In genomic region chr14:50668852-50669194, GRCh38 we compare ENCODE assay signal across 8 cellular contexts. TPM values are rescaled to one million over a fixed set of nuclear protein-coding genes. Genes with fewer than 3 reads are reported as not detected.
A peak's percentile ranks its signal among the peaks of the same experiment; 100 is the strongest.
DNase-seq lines count a peak whose midpoint lies in the region; FAIRE-seq and TF ChIP-seq lines count a peak whose summit lies in the region.

No MANE protein-coding gene starts in this region.

- H4K8ac ChIP-seq in neuronal stem cell (ENCODE audit: low read depth, low read length): no peak overlapping the region

- no peak for TF ChIP-seq POLR2A in endothelial cell of umbilical vein (IDR thresholded peaks at IDR 0.05; ENCODE audit: low read depth, low read length)

- dilution Hi-C loops in endothelial cell of umbilical vein (cut with MboI; ENCODE audit: extremely low pct_ligation_motif_present, low sequenced_read_pairs): no loop called here

- peaks cover 9% of the 10 kb centered on the region for H4K20me1 ChIP-seq in Loucy (ENCODE audit: insufficient read depth, low read length, poor library complexity, severe bottlenecking)
- H4K20me1 ChIP-seq in endothelial cell of umbilical vein (replicated peaks; ENCODE audit: control insufficient read depth, extremely low read depth, insufficient read depth, low read length): peaks cover 3% of the 10 kb centered on the region

- no peak overlapping the region for H3K23ac ChIP-seq in neuronal stem cell (ENCODE audit: low read depth, low read length, poor library complexity)

- no peaks in the 10 kb centered on the region for H3K9me1 ChIP-seq in endothelial cell of umbilical vein (replicated peaks; ENCODE audit: control insufficient read depth, extremely low read depth, insufficient read depth, low read length)

- CTCF ChIA-PET in AG04449 (lab: Yijun Ruan, JAX): interaction anchor here (1.9 kb wide), 1 partner anchor 191 kb away, joined by 4 read pairs; no protein-coding TSS in a partner anchor
- CTCF ChIA-PET in endothelial cell of umbilical vein (lab: Charles Lee): interaction anchor here (0.6 to 1.0 kb wide), 4 partner anchors 9 to 109 kb away, joined by 3 to 8 read pairs (median 6); partner anchors contain the start of gene ATL1

- H3K4ac ChIP-seq in neuronal stem cell (ENCODE audit: low read length): no peak overlapping the region

- no peak overlapping the region for H4K91ac ChIP-seq in neuronal stem cell (ENCODE audit: low read depth, low read length, poor library complexity)

- no peak overlapping the region for H2BK5ac ChIP-seq in neuronal stem cell (ENCODE audit: low read length)

- H2AFZ ChIP-seq in Loucy (ENCODE audit: low read length) (peak overlapping the region; percentile 98), endothelial cell of umbilical vein (ENCODE audit: low read depth, low read length) (peak overlapping the region; percentile 76), neuronal stem cell (ENCODE audit: low read length) (peak overlapping the region; percentile 93)

- POLR2A ChIA-PET in AG04449 (lab: Yijun Ruan, JAX) (interaction anchor here (0.6 to 1.4 kb wide), 14 partner anchors 9 to 484 kb away, joined by 3 to 12 read pairs (median 4); no protein-coding TSS in a partner anchor), endothelial cell of umbilical vein (lab: Charles Lee) (interaction anchor here (0.7 to 1.4 kb wide), 8 partner anchors 9 to 192 kb away, joined by 3 to 9 read pairs (median 4); no protein-coding TSS in a partner anchor)

- peak overlapping the region; percentile 77 for H3K4me2 ChIP-seq in Loucy (ENCODE audit: low read depth, low read length, poor library complexity, severe bottlenecking)
- peak overlapping the region; percentile 91 for H3K4me2 ChIP-seq in endothelial cell of umbilical vein (ENCODE audit: insufficient read depth, low read length)
- peak overlapping the region; percentile 74 for H3K4me2 ChIP-seq in neuronal stem cell (ENCODE audit: insufficient read depth, low read length, poor library complexity, severe bottlenecking)

- H3K4me3 ChIP-seq in AG04449 (ENCODE audit: low read depth, low read length) (peak overlapping the region; percentile 78), Loucy (ENCODE audit: low read length, poor library complexity, severe bottlenecking) (peak overlapping the region; percentile 77), endothelial cell of umbilical vein (replicated peaks in 1 of 3; ENCODE audit: insufficient read depth in 1 of 3, low read depth in 1 of 3, low read length in 3 of 3) (peak overlapping the region; percentile 19 to 81 (median 70)), neuronal stem cell (ENCODE audit: low read length in 2 of 2) (peak overlapping the region in 1 of 2 donors; percentile 59)

- H3K79me2 ChIP-seq in Loucy (ENCODE audit: insufficient read depth, low read length): peaks cover 25% of the 10 kb centered on the region
- H3K79me2 ChIP-seq in endothelial cell of umbilical vein (ENCODE audit: control insufficient read depth, insufficient read depth, low read length): peaks cover 32% of the 10 kb centered on the region

- H3K9me2 ChIP-seq in Loucy (replicated peaks; ENCODE audit: low read depth, low read length): no peaks in the 10 kb centered on the region

- no peak overlapping the region for H3K14ac ChIP-seq in neuronal stem cell (ENCODE audit: low read length)

- H3K9me3 ChIP-seq in Loucy (ENCODE audit: insufficient read depth, low read depth, low read length): no peaks in the 10 kb centered on the region
- no peaks in the 10 kb centered on the region for H3K9me3 ChIP-seq in endothelial cell of umbilical vein (replicated peaks; ENCODE audit: control insufficient read depth, insufficient read depth, low read length)
- no peaks in the 10 kb centered on the region for H3K9me3 ChIP-seq in neuronal stem cell (replicated peaks in 1 of 2; ENCODE audit: control insufficient read depth in 2 of 2, insufficient read depth in 1 of 2, low read depth in 1 of 2, low read length in 2 of 2)

- H2AK5ac ChIP-seq in neuronal stem cell (ENCODE audit: low read depth, low read length): no peak overlapping the region

- FAIRE-seq in endothelial cell of umbilical vein (lab: Jason Lieb, UNC): no peak

- H3K79me1 ChIP-seq in neuronal stem cell (ENCODE audit: low read depth, low read length): no peaks in the 10 kb centered on the region

- H3K36me3 ChIP-seq in Loucy (ENCODE audit: insufficient read depth, low read length): no peaks in the 10 kb centered on the region
- peaks cover 0 to 2% of the 10 kb centered on the region in 2 experiments for H3K36me3 ChIP-seq in endothelial cell of umbilical vein (ENCODE audit: control insufficient read depth in 2 of 2, extremely low read depth in 1 of 2, insufficient read depth in 2 of 2, low read length in 2 of 2)
- peaks cover 2 to 11% of the 10 kb centered on the region in 2 donors for H3K36me3 ChIP-seq in neuronal stem cell (replicated peaks in 1 of 2; ENCODE audit: control insufficient read depth in 2 of 2, insufficient read depth in 2 of 2, low read length in 2 of 2)

- no peaks in the 10 kb centered on the region for H3K27me3 ChIP-seq in Loucy (ENCODE audit: insufficient read depth, low read length, poor library complexity, severe bottlenecking)
- no peaks in the 10 kb centered on the region for H3K27me3 ChIP-seq in endothelial cell of umbilical vein (ENCODE audit: control insufficient read depth in 2 of 2, insufficient read depth in 2 of 2, low read length in 2 of 2)
- H3K27me3 ChIP-seq in neuronal stem cell (ENCODE audit: control insufficient read depth in 3 of 3, insufficient read depth in 3 of 3, low read depth in 1 of 3, low read length in 3 of 3): no peaks in the 10 kb centered on the region

- H3K18ac ChIP-seq in neuronal stem cell (ENCODE audit: low read length): no peak overlapping the region

- H3K27ac ChIP-seq in endothelial cell of umbilical vein (ENCODE audit: insufficient read depth, low read depth, low read length) (peak overlapping the region; percentile 81), neuronal stem cell (replicated peaks; ENCODE audit: low read length) (no peak overlapping the region)

- H3F3A ChIP-seq in Loucy (ENCODE audit: low read depth): peaks cover 6% of the 10 kb centered on the region; the same call in 1 of the 2 replicates

- H2BK15ac ChIP-seq in neuronal stem cell (ENCODE audit: low read length): no peak overlapping the region

- WGBS in neuronal stem cell (ENCODE audit: extremely low coverage in 2 of 2, insufficient read length in 2 of 2, insufficient replicate concordance in 1 of 2), 2 donors: no CpG with 5 or more reads among the region's 6 CpGs

- no peak overlapping the region for H2BK12ac ChIP-seq in neuronal stem cell (ENCODE audit: low read length)

- BruUV-seq in endothelial cell of umbilical vein (replicated peaks; lab: Mats Ljungman, UMichigan): no TSS peak

- TF ChIP-seq CTCF in AG04449 (IDR thresholded peaks at IDR 0.05; ENCODE audit: insufficient read depth, low read length, missing control alignments): no peak
- TF ChIP-seq CTCF in Loucy (conservative IDR thresholded peaks at IDR 0.05; ENCODE audit: low read length): no peak
- no peak for TF ChIP-seq CTCF in endothelial cell of umbilical vein (IDR thresholded peaks at IDR 0.05; ENCODE audit: extremely low read depth in 1 of 2, insufficient read depth in 1 of 2, low read depth in 1 of 2, low read length in 2 of 2)

- H3K4me1 ChIP-seq in Loucy (ENCODE audit: insufficient read depth, low read length, poor library complexity, severe bottlenecking) (peaks cover 32% of the 10 kb centered on the region), endothelial cell of umbilical vein (ENCODE audit: control insufficient read depth, extremely low read depth, insufficient read depth, low read length) (peaks cover 23% of the 10 kb centered on the region), neuronal stem cell (ENCODE audit: control insufficient read depth in 2 of 2, insufficient read depth in 1 of 2, low read depth in 1 of 2, low read length in 2 of 2) (peaks cover 7 to 15% of the 10 kb centered on the region in 2 donors)

- intact Hi-C loops in endothelial cell of umbilical vein (cut with micrococcal nuclease): loop anchor here (1.0 to 10.0 kb wide), 7 partner anchors 8 to 1886 kb away; partner anchors contain the start of genes DMAC2L, GPR137C, L2HGDH and TXNDC16

- DNase-seq in AG04449 (ENCODE audit: low read depth, low spot score) (no peak), endothelial cell of umbilical vein (ENCODE audit: low read depth, low spot score) (no peak), neuronal stem cell (ENCODE audit: low spot score) (no peak), amniotic stem cell (lab: John Stamatoyannopoulos, UW) (no peak), cerebellar cortex (ENCODE audit: low spot score) (no peak), DMS 273 (lab: John Stamatoyannopoulos, UW; ENCODE audit: unreplicated experiment) (no peak)
- no peak for DNase-seq in activated T-cell treated with anti-CD3 and anti-CD28 coated beads, Interleukin-2, amount 50 U/mL, for 1 hour

- no peak overlapping the region for H2BK120ac ChIP-seq in neuronal stem cell (ENCODE audit: low read depth, low read length)

- H3K9ac ChIP-seq in Loucy (ENCODE audit: low read depth, low read length, poor library complexity, severe bottlenecking) (peak overlapping the region; percentile 69), endothelial cell of umbilical vein (replicated peaks; ENCODE audit: extremely low read depth, insufficient read depth, low read length) (peak overlapping the region; percentile 89), neuronal stem cell (ENCODE audit: low read depth, low read length, poor library complexity) (no peak overlapping the region)

TF ChIP-seq in endothelial cell of umbilical vein, 7 proteins besides CTCF, POLR2A, EP300 and RAD21 (continues in another document):
- TF ChIP-seq GATA2 (IDR thresholded peaks at IDR 0.05; ENCODE audit: insufficient read depth, insufficient read length, low read depth, low read length) (no peak), EZH2 (IDR thresholded peaks at IDR 0.05; ENCODE audit: borderline replicate concordance, low read depth, low read length, severe bottlenecking) (no peak), JUN (IDR thresholded peaks at IDR 0.05; ENCODE audit: borderline replicate concordance, insufficient read depth, insufficient read length, low read depth) (no peak), POLR2AphosphoS5 (IDR thresholded peaks at IDR 0.05; ENCODE audit: insufficient read depth, low read depth, low read length) (no peak), FOS (IDR thresholded peaks at IDR 0.05; ENCODE audit: borderline replicate concordance, insufficient read depth, low read length) (no peak)

RNA-seq across cellular contexts. Expression of gene SAV1, which starts 0.7 kb away (rescaled TPM):
- total RNA-seq in endothelial cell of umbilical vein: 27.8 and 31.0 TPM in 2 replicates
- polyA plus RNA-seq in endothelial cell of umbilical vein: 6.0 and 7.1 TPM in 2 replicates
- polyA plus RNA-seq in endothelial cell of umbilical vein (2011; cell fraction: cytosol; rRNA removed): 13.6 and 14.2 TPM in 2 replicates
- polyA plus RNA-seq in endothelial cell of umbilical vein (2011; cell fraction: nucleus; rRNA removed): 7.4 and 7.6 TPM in 2 replicates
- 14.1 and 22.3 TPM in 2 replicates for polyA plus RNA-seq in endothelial cell of umbilical vein (2012)
- 9.8 and 11.1 TPM in 2 replicates for polyA minus RNA-seq in endothelial cell of umbilical vein
- 14.4 TPM for polyA minus RNA-seq in endothelial cell of umbilical vein (2011; cell fraction: cytosol; rRNA and poly(A)+ RNA removed)
- 15.9 and 18.4 TPM in 2 replicates for polyA minus RNA-seq in endothelial cell of umbilical vein (2011; cell fraction: nucleus; rRNA and poly(A)+ RNA removed)
- 29.2 TPM for polyA plus RNA-seq in neuronal stem cell (2013, experiment 1 of 2)
- polyA plus RNA-seq in neuronal stem cell (2013, experiment 2 of 2): 30.1 TPM
